9 cellular contexts compared by ENCODE assay signal in the genomic region with DNA sequence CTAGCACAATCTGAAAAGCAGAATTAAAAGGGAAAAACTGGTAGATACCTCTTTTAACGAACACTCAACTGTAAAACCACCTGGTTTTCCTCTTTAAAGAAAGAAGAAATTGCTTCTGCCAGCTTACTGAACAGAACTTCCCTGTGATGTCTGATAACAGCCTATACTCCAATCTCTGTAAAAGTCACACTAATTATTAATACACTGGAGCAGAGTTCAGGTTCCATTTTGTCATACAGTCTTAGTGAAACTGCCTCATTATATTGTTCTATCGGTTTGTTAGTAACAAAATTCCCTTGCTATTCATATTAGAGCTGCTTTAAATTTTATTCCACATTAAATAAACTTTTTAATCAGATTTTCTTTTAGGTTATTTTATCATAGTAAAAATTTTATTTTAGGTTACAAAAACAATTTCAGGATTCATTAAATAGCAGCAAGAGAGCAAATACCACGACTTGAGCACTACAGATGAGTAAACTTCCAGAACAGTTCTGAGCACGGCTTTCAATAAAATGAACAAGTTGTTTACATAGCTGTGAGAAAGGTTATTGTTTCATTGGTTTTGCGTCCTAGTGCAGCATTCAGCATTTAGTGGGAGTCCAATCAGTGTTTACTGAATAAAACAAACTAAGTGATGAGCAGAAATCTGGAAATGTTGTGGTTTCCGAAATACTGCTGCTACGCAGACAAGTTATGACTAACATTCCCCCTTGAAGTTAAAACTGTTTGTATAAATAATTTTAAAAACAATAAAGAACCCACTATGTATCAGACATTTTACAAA.
DNase-seq lines count a peak whose midpoint lies in the region; TF ChIP-seq lines count a peak whose summit lies in the region.
"Had no signal": no experiment of that assay in that cellular context is flagged by ENCODE, and none has a peak within 500 bp of the region (broad histone marks: within the 10 kb centered on the region; RNA-seq: fewer than 3 reads in every experiment).

No MANE protein-coding gene starts in this region.

- DNase-seq in MCF 10A (ENCODE audit: unreplicated experiment), result peak; percentile 27
- no peak for DNase-seq in breast epithelium (ENCODE audit: low spot score in 2 of 2)
- peak; percentile 89 for DNase-seq in choroid plexus epithelial cell (ENCODE audit: low read depth)
- DNase-seq in uterus, result no peak
- no peak for DNase-seq in iPS-NIHi7 (ENCODE audit: extremely low spot score)
- DNase-seq in inferior parietal cortex (ENCODE audit: extremely low spot score), result no peak
- DNase-seq in NCI-H146 treated with DMSO at 0.1 percent for 48 hours (lab: John Stamatoyannopoulos, UW; ENCODE audit: unreplicated experiment), result no peak
- DNase-seq: activated CD4-positive, CD25-positive, alpha-beta regulatory T cell treated with anti-CD3 and anti-CD28 coated beads, Interleukin-2, amount 50 U/mL, for 72 hours had no signal

- BruUV-seq in MCF 10A (replicated peaks; lab: Mats Ljungman, UMichigan), result no TSS peak

- POLR2A ChIA-PET in MCF 10A (lab: Yijun Ruan, JAX), result interaction anchor here (1.2 kb wide), 1 partner anchor 251 kb away, joined by 3 read pairs; the partner anchor contains the start of gene STARD13

- TF ChIP-seq CTCF in MCF 10A (IDR thresholded peaks at IDR 0.05; ENCODE audit: unreplicated experiment), result no peak
- no peak for TF ChIP-seq CTCF in breast epithelium (IDR thresholded peaks at IDR 0.05)
- no peak for TF ChIP-seq CTCF in choroid plexus epithelial cell (conservative IDR thresholded peaks at IDR 0.05; ENCODE audit: low read depth, low read length)
- no peak for TF ChIP-seq CTCF in uterus (IDR thresholded peaks at IDR 0.05)

- H3K36me3 ChIP-seq in breast epithelium (no peaks in the 10 kb centered on the region), muscle layer of duodenum (ENCODE audit: control insufficient read depth in 1 of 2, insufficient read depth in 2 of 2, low read length in 2 of 2) (peaks cover 0 to 3% of the 10 kb centered on the region in 2 donors), uterus (no peaks in the 10 kb centered on the region)

- H3K4me3 Mint-ChIP-seq in MCF 10A (ENCODE audit: unreplicated experiment), result no peak overlapping the region

- H3K4me1 ChIP-seq in breast epithelium (no peaks in the 10 kb centered on the region), muscle layer of duodenum (ENCODE audit: control insufficient read depth in 1 of 2, insufficient read depth in 2 of 2, low read length in 2 of 2) (peaks cover 14 to 27% of the 10 kb centered on the region in 2 donors), uterus (peaks cover 0 to 6% of the 10 kb centered on the region in 2 donors)

- intact Hi-C loops in MCF 10A (cut with micrococcal nuclease) (no loop called here), breast epithelium (cut with DNase I; ENCODE audit: low total_unique reads) (no loop called here), uterus (cut with DNase I; ENCODE audit: low total_unique reads) (no loop called here)

- H3K27ac ChIP-seq in breast epithelium (no peak overlapping the region), muscle layer of duodenum (ENCODE audit: low read length) (peak overlapping the region; percentile 75), uterus (peak overlapping the region; percentile 76 to 97)

- H3K4me3 ChIP-seq in breast epithelium (no peak overlapping the region), choroid plexus epithelial cell (ENCODE audit: low read depth, low read length) (peak overlapping the region; percentile 31), muscle layer of duodenum (ENCODE audit: low read depth in 1 of 2, low read length in 2 of 2) (peak overlapping the region; percentile 7 to 19), uterus (no peak overlapping the region)

- no peaks in the 10 kb centered on the region for H3K36me3 Mint-ChIP-seq in MCF 10A (ENCODE audit: insufficient read depth, unreplicated experiment)

- no peaks in the 10 kb centered on the region for H3K4me1 Mint-ChIP-seq in MCF 10A (ENCODE audit: insufficient read depth, unreplicated experiment)

- TF ChIP-seq POLR2A in breast epithelium (IDR thresholded peaks at IDR 0.05) (no peak), uterus (IDR thresholded peaks at IDR 0.05) (no peak)

- H3K9me3 Mint-ChIP-seq in MCF 10A (ENCODE audit: unreplicated experiment), result no peaks in the 10 kb centered on the region

- H3K9me3 ChIP-seq in breast epithelium (no peaks in the 10 kb centered on the region), muscle layer of duodenum (ENCODE audit: control insufficient read depth in 1 of 2, low read length in 2 of 2) (no peaks in the 10 kb centered on the region), uterus (no peaks in the 10 kb centered on the region)

- H3K27ac Mint-ChIP-seq in MCF 10A (ENCODE audit: low read depth, unreplicated experiment), result no peak overlapping the region

- no peaks in the 10 kb centered on the region for H3K27me3 ChIP-seq in breast epithelium
- no peaks in the 10 kb centered on the region for H3K27me3 ChIP-seq in muscle layer of duodenum (ENCODE audit: low read depth, low read length)
- no peaks in the 10 kb centered on the region for H3K27me3 ChIP-seq in uterus

- CTCF ChIA-PET in MCF 10A (lab: Yijun Ruan, JAX), result interaction anchor here (0.6 kb wide), 1 partner anchor 50 kb away, joined by 3 read pairs; no protein-coding TSS in a partner anchor

- H3K27me3 Mint-ChIP-seq in MCF 10A (ENCODE audit: insufficient read depth, unreplicated experiment), result no peaks in the 10 kb centered on the region

Comparison
In these comparisons a context has a peak if more than half of its experiments do, and no peak if none do; other contexts are left out.
1. DNase-seq: peak in MCF 10A (single experiment) and choroid plexus epithelial cell (single experiment); none in breast epithelium (0 of 2), uterus (0 of 2), iPS-NIHi7 (single experiment), inferior parietal cortex (single experiment) and NCI-H146 treated with DMSO at 0.1 percent for 48 hours (single experiment).
2. H3K27ac ChIP-seq: peak in muscle layer of duodenum (single experiment) and uterus (2 of 2); none in breast epithelium (0 of 2).
3. H3K4me3 ChIP-seq: peak in choroid plexus epithelial cell (single experiment) and muscle layer of duodenum (2 of 2); none in breast epithelium (0 of 3) and uterus (0 of 2).